ENCODE assay signal across 9 cellular contexts in genomic region chr10:43231523-43232078, GRCh38. TPM values are rescaled to one million over a fixed set of nuclear protein-coding genes. Genes with fewer than 3 reads are reported as not detected.
A peak's percentile ranks its signal among the peaks of the same experiment; 100 is the strongest.
DNase-seq lines count a peak whose midpoint lies in the region; ATAC-seq, FAIRE-seq and TF ChIP-seq lines count a peak whose summit lies in the region.
"Had no signal": no experiment of that assay in that cellular context is flagged by ENCODE, and none has a peak within 500 bp of the region (broad histone marks: within the 10 kb centered on the region; RNA-seq: fewer than 3 reads in every experiment).

No MANE protein-coding gene starts in this region.

- 46% methylated on average over 6 of the region's 6 CpGs for WGBS in right cardiac atrium

- H3K9me3 Mint-ChIP-seq in activated T-cell treated with anti-CD3 and anti-CD28 coated beads, Interleukin-2, amount 50 U/mL, for 24 hours: no peaks in the 10 kb centered on the region

- intact Hi-C loops in right cardiac atrium (cut with DNase I) (no loop called here), upper lobe of right lung (cut with DNase I) (no loop called here)

- H3K9me3 ChIP-seq in right cardiac atrium (ENCODE audit: control insufficient read depth, low read length) (no peaks in the 10 kb centered on the region), upper lobe of right lung (no peaks in the 10 kb centered on the region)
- H3K9me3 ChIP-seq: psoas muscle had no signal

- ATAC-seq in right cardiac atrium (no peak), upper lobe of right lung (no peak), GM21526 (IDR thresholded peaks at IDR 0.05; ENCODE audit: low FRiP score, unreplicated experiment) (no peak)
- ATAC-seq: psoas muscle had no signal

- H3K4me3 ChIP-seq in right cardiac atrium (ENCODE audit: low read length): no peak overlapping the region
- no peak overlapping the region for H3K4me3 ChIP-seq in upper lobe of right lung
- H3K4me3 ChIP-seq: psoas muscle had no signal

- H3K27ac ChIP-seq in right cardiac atrium (ENCODE audit: low read length): no peak overlapping the region
- no peak overlapping the region for H3K27ac ChIP-seq in upper lobe of right lung
- H3K27ac ChIP-seq: psoas muscle had no signal

- H3K36me3 ChIP-seq in upper lobe of right lung: no peaks in the 10 kb centered on the region

- H3K4me3 Mint-ChIP-seq in activated T-cell treated with anti-CD3 and anti-CD28 coated beads, Interleukin-2, amount 50 U/mL, for 24 hours: no peak overlapping the region

- no peak overlapping the region for H3K27ac Mint-ChIP-seq in activated T-cell treated with anti-CD3 and anti-CD28 coated beads, Interleukin-2, amount 50 U/mL, for 24 hours

- FAIRE-seq in D721Med (lab: Jason Lieb, UNC): no peak

- no peaks in the 10 kb centered on the region for H3K36me3 Mint-ChIP-seq in activated T-cell treated with anti-CD3 and anti-CD28 coated beads, Interleukin-2, amount 50 U/mL, for 24 hours (ENCODE audit: low read depth)

- no peak for TF ChIP-seq CTCF in upper lobe of right lung (IDR thresholded peaks at IDR 0.05)
- no peak for TF ChIP-seq CTCF in D721Med (IDR thresholded peaks at IDR 0.05; ENCODE audit: insufficient read depth, missing control alignments)

- H3K4me1 ChIP-seq in right cardiac atrium (ENCODE audit: control insufficient read depth, insufficient read depth, low read length) (no peaks in the 10 kb centered on the region), upper lobe of right lung (peaks cover 13% of the 10 kb centered on the region)
- H3K4me1 ChIP-seq: psoas muscle had no signal

- peaks cover 25% of the 10 kb centered on the region for H3K4me1 Mint-ChIP-seq in activated T-cell treated with anti-CD3 and anti-CD28 coated beads, Interleukin-2, amount 50 U/mL, for 24 hours (ENCODE audit: low read depth)

- DNase-seq in activated naive CD4-positive, alpha-beta T cell treated with Interleukin-2 at 50 U/mL for 16 hours: peak; percentile 19
- no peak for DNase-seq in activated naive CD4-positive, alpha-beta T cell (lab: John Stamatoyannopoulos, UW)
- peak; percentile 43 for DNase-seq in activated T-cell treated with anti-CD3 and anti-CD28 coated beads, Interleukin-2, amount 50 U/mL, for 24 hours
- DNase-seq in right cardiac atrium: peak; percentile 3 to 51 (median 25)
- peak; percentile 57 for DNase-seq in upper lobe of right lung
- no peak for DNase-seq in HUDEP-2 (lab: John Stamatoyannopoulos, UW; ENCODE audit: unreplicated experiment in 76 of 76)
- DNase-seq in D721Med (ENCODE audit: insufficient read length, low spot score): no peak

- H3K27me3 Mint-ChIP-seq in activated T-cell treated with anti-CD3 and anti-CD28 coated beads, Interleukin-2, amount 50 U/mL, for 24 hours: peaks cover 26% of the 10 kb centered on the region

- H3K27me3 ChIP-seq in right cardiac atrium (ENCODE audit: control insufficient read depth, insufficient read depth) (no peaks in the 10 kb centered on the region), upper lobe of right lung (peaks cover 32% of the 10 kb centered on the region)

RNA-seq across cellular contexts. Expression of gene RASGEF1A, which starts 35.3 kb away (rescaled TPM):
- total RNA-seq in right cardiac atrium (1 to 10 TPM; 2.0 to 3.4 (median 3.0) TPM), upper lobe of right lung (2.6 TPM)
- polyA plus RNA-seq in right cardiac atrium: 1.6 TPM

Comparison
In these comparisons a context has a peak if more than half of its experiments do, and no peak if none do; other contexts are left out.
1. DNase-seq: peak in activated naive CD4-positive, alpha-beta T cell treated with Interleukin-2 at 50 U/mL for 16 hours (single experiment), activated T-cell treated with anti-CD3 and anti-CD28 coated beads, Interleukin-2, amount 50 U/mL, for 24 hours (single experiment), right cardiac atrium (3 of 3) and upper lobe of right lung (single experiment); none in activated naive CD4-positive, alpha-beta T cell (0 of 4), HUDEP-2 (0 of 76) and D721Med (single experiment).